ENCODE assay signal across 32 cellular contexts in the genomic region with DNA sequence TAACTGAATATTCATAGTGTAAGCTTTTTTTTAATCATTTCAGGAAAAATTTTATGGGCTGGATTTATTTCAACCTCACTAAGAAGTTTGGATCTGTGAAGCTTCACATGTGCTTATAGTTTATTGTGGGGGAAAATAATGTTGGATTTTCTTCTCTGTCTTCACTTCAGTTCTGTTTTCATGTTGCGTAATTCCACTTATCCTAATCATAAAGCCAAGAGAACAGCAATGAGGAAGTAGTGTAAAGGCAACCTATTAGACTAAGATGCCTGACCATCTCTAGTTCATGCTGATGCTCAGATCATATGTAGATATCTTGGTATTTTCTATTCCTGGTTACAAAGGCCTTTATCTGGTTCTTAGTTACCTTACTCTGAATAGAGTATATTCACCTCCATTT. TPM values are rescaled to one million over a fixed set of nuclear protein-coding genes. Genes with fewer than 3 reads are reported as not detected.
A peak's percentile ranks its signal among the peaks of the same experiment; 100 is the strongest.
DNase-seq lines count a peak whose midpoint lies in the region; ATAC-seq, FAIRE-seq and TF ChIP-seq lines count a peak whose summit lies in the region.
"Had no signal": no experiment of that assay in that cellular context is flagged by ENCODE, and none has a peak within 500 bp of the region (broad histone marks: within the 10 kb centered on the region; RNA-seq: fewer than 3 reads in every experiment).

No MANE protein-coding gene starts in this region.

- H3K27me3 ChIP-seq in upper lobe of left lung: no peaks in the 10 kb centered on the region
- H3K27me3 ChIP-seq: cardiac muscle cell, spleen had no signal

- DNase-seq in Kasumi-1 (lab: John Stamatoyannopoulos, UW) (peak; percentile 60 to 72), SIG-M5 treated with dmso at 0.1 percent for 504 hours (lab: John Stamatoyannopoulos, UW; ENCODE audit: unreplicated experiment) (peak; percentile 88), fibroblast of peridontal ligament (ENCODE audit: extremely low read depth) (peak; percentile 63), skeletal muscle cell (ENCODE audit: low read depth) (peak; percentile 20), upper lobe of left lung (no peak), frontal cortex (ENCODE audit: low spot score in 2 of 2) (no peak), NCI-H1092 (lab: John Stamatoyannopoulos, UW) (no peak)
- DNase-seq in activated CD4-positive, CD25-positive, alpha-beta regulatory T cell treated with anti-CD3 and anti-CD28 coated beads, Interleukin-2, amount 50 U/mL, for 72 hours: no peak
- DNase-seq: activated CD4-positive, alpha-beta T cell treated with anti-CD3 and anti-CD28 coated beads for 1 hour; activated CD8-positive, alpha-beta memory T cell treated with anti-CD3 and anti-CD28 coated beads for 24 hours; activated naive CD4-positive, alpha-beta T cell treated with Interleukin-2 at 50 U/mL for 16 hours; activated T-cell treated with anti-CD3 and anti-CD28 coated beads, Interleukin-2, amount 50 U/mL, for 4 hours; CD8-positive, alpha-beta T cell; DMS153; foreskin melanocyte; hippocampal formation; NCI-H1417; NCI-H510A treated with DMSO at 0.1 percent for 48 hours; NK-92 treated with Interleukin-12 subunit alpha and Interleukin-12 subunit beta, amount 100 ng/mL, for 24 hours; SK-N-SH; spleen; stimulated activated CD4-positive, alpha-beta T cell treated with anti-CD3 and anti-CD28 coated beads, Interleukin-4, amount 100 ng/mL, for 24 hours; stimulated activated naive CD4-positive, alpha-beta T cell treated with Interleukin-2 at 50 U/mL for 16 hours; T1000 had no signal

- TF ChIP-seq CTCF in upper lobe of left lung (IDR thresholded peaks at IDR 0.05): no peak

- no peak for FAIRE-seq in frontal cortex (lab: Jason Lieb, UNC)
- FAIRE-seq: GM18507, H54, islet of Langerhans had no signal

- H3K9me3 ChIP-seq in upper lobe of left lung: no peaks in the 10 kb centered on the region
- H3K9me3 ChIP-seq: SK-N-SH, spleen, thoracic aorta had no signal

- ATAC-seq in upper lobe of left lung (ENCODE audit: low FRiP score in 2 of 2): no peak
- ATAC-seq: activated T-cell treated with anti-CD3 and anti-CD28 coated beads, Interleukin-2, amount 50 U/mL, for 4 hours; CD8-positive, alpha-beta T cell had no signal

- no peak for TF ChIP-seq POLR2A in upper lobe of left lung (IDR thresholded peaks at IDR 0.05)

- TF ChIP-seq EP300 in upper lobe of left lung (IDR thresholded peaks at IDR 0.05): no peak

- peaks cover 0 to 3% (median 0%) of the 10 kb centered on the region in 4 donors for H3K4me1 ChIP-seq in upper lobe of left lung
- H3K4me1 ChIP-seq: spleen had no signal

- H3K27ac ChIP-seq in upper lobe of left lung: no peak overlapping the region
- H3K27ac ChIP-seq: cardiac muscle cell, spleen, thoracic aorta had no signal

- H3K4me3 ChIP-seq in skeletal muscle cell (ENCODE audit: low read depth, low read length) (no peak overlapping the region), upper lobe of left lung (no peak overlapping the region)
- H3K4me3 ChIP-seq: cardiac muscle cell, spleen, thoracic aorta had no signal

- peaks cover 16 to 82% (median 43%) of the 10 kb centered on the region in 4 donors for H3K36me3 ChIP-seq in upper lobe of left lung

- WGBS in upper lobe of left lung, 2 donors: 77 to 90% methylated on average over 1 of the region's 1 CpG

RNA-seq across cellular contexts. Expression of a gene that starts 50.0 kb away (rescaled TPM):
- 1 to 10 TPM in 5 of 6 donors, under 1 TPM in 1; 1.00 to 4.8 (median 1.9) TPM for total RNA-seq in upper lobe of left lung
- 0.41 TPM for total RNA-seq in frontal cortex
- total RNA-seq: cardiac muscle cell, G401, HT-29, pulmonary artery endothelial cell had no signal

Comparison
In these comparisons a context has a peak if more than half of its experiments do, and no peak if none do; other contexts are left out.
1. DNase-seq: peak in Kasumi-1 (2 of 2), SIG-M5 treated with dmso at 0.1 percent for 504 hours (single experiment), fibroblast of peridontal ligament (single experiment) and skeletal muscle cell (single experiment); none in activated CD4-positive, CD25-positive, alpha-beta regulatory T cell treated with anti-CD3 and anti-CD28 coated beads, Interleukin-2, amount 50 U/mL, for 72 hours (single experiment), upper lobe of left lung (0 of 2), frontal cortex (0 of 2) and NCI-H1092 (single experiment).